8 cellular contexts compared by ENCODE assay signal in the genomic region with DNA sequence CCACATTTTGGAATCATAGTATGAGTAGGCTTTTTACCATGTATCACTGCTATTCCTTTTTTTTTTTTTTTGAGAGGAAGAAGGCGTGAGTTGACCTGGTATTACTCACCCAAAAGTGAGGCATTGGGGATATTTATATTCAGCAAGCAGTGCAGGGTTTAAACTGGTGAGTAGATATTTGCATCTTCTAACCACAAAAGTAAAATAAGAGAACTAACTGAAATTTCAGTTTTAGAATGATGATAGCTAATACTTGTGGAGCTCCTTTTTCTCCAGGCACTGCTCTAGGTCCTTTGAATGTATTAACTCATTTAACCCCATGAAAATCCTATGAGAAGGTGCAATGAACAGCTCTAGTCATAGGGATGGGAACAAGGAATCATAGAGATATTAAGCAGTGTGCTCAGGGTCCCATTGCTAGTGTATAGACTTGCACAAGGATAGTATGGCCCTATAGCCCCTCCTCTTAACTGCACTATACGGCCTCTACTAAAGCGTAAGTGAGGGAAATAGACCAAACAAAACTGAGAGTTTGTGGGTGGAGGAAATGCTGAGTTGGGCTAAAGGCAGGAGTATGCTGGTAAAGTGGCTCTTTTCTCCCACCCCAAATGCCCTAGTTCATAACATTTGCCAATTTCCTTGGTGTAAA.
DNase-seq lines count a peak whose midpoint lies in the region; ATAC-seq and TF ChIP-seq lines count a peak whose summit lies in the region.

No MANE protein-coding gene starts in this region.

- ATAC-seq in HG02678 (IDR thresholded peaks at IDR 0.05; ENCODE audit: unreplicated experiment) = peak; percentile 71

- H3K4me1 ChIP-seq in fibroblast of lung (ENCODE audit: control insufficient read depth, extremely low read depth, insufficient read depth, low read length) = peaks cover 9% of the 10 kb centered on the region
- H3K4me1 ChIP-seq in right atrium auricular region = no peaks in the 10 kb centered on the region

- no peak overlapping the region for H3K4me2 ChIP-seq in fibroblast of lung (ENCODE audit: extremely low read depth, insufficient read depth, low read length)

- no peaks in the 10 kb centered on the region for H3K27me3 Mint-ChIP-seq in activated CD4-positive, alpha-beta T cell treated with anti-CD3 and anti-CD28 coated beads, Interleukin-2, amount 10 ng/mL, durations not matched to agents 24 days and 14 days
- H3K27me3 Mint-ChIP-seq in progenitor cell of endocrine pancreas = peaks cover 7% of the 10 kb centered on the region
- H3K27me3 Mint-ChIP-seq in type B pancreatic cell = no peaks in the 10 kb centered on the region

- peaks cover 3% of the 10 kb centered on the region for H3K36me3 Mint-ChIP-seq in activated CD4-positive, alpha-beta T cell treated with anti-CD3 and anti-CD28 coated beads, Interleukin-2, amount 10 ng/mL, durations not matched to agents 24 days and 14 days (ENCODE audit: low read depth)
- H3K36me3 Mint-ChIP-seq in progenitor cell of endocrine pancreas (ENCODE audit: insufficient read depth) (peaks cover 1% of the 10 kb centered on the region), type B pancreatic cell (no peaks in the 10 kb centered on the region)

- H3K9ac ChIP-seq in fibroblast of lung (ENCODE audit: insufficient read depth, low read length) = no peak overlapping the region

- no peaks in the 10 kb centered on the region for H3K36me3 ChIP-seq in fibroblast of lung (ENCODE audit: control insufficient read depth, insufficient read depth, low read length)
- H3K36me3 ChIP-seq in right atrium auricular region = no peaks in the 10 kb centered on the region

- no peaks in the 10 kb centered on the region for H3K27me3 ChIP-seq in fibroblast of lung (ENCODE audit: control insufficient read depth, insufficient read depth, low read length)
- no peaks in the 10 kb centered on the region for H3K27me3 ChIP-seq in right atrium auricular region

- H2AFZ ChIP-seq in fibroblast of lung (ENCODE audit: low read length) = no peak overlapping the region

- H3K4me3 Mint-ChIP-seq in activated CD4-positive, alpha-beta T cell treated with anti-CD3 and anti-CD28 coated beads, Interleukin-2, amount 10 ng/mL, durations not matched to agents 24 days and 14 days = peak overlapping the region; percentile 71
- H3K4me3 Mint-ChIP-seq in progenitor cell of endocrine pancreas (ENCODE audit: low read depth) (no peak overlapping the region), type B pancreatic cell (no peak overlapping the region)

- peak; percentile 78 for DNase-seq in activated CD4-positive, alpha-beta T cell treated with anti-CD3 and anti-CD28 coated beads, Interleukin-2, amount 10 ng/mL, durations not matched to agents 24 days and 14 days
- no peak for DNase-seq in activated CD4-positive, alpha-beta T cell treated with anti-CD3 and anti-CD28 coated beads for 4 hours
- DNase-seq in NCI-H526 treated with DMSO at 0.1 percent for 48 hours (lab: John Stamatoyannopoulos, UW) = peak; percentile 46
- DNase-seq in fibroblast of lung (ENCODE audit: low read depth in 2 of 2) = peak; percentile 54 to 86
- no peak for DNase-seq in progenitor cell of endocrine pancreas (ENCODE audit: low spot score, unreplicated experiment)
- DNase-seq in type B pancreatic cell (ENCODE audit: extremely low spot score, unreplicated experiment) = no peak
- no peak for DNase-seq in right atrium auricular region (ENCODE audit: low spot score)

- no peak overlapping the region for H3K27ac ChIP-seq in fibroblast of lung (ENCODE audit: insufficient read depth, low read length)
- H3K27ac ChIP-seq in right atrium auricular region = no peak overlapping the region

- H3K79me2 ChIP-seq in fibroblast of lung (ENCODE audit: control insufficient read depth, insufficient read depth, low read length) = no peaks in the 10 kb centered on the region

- H3K4me3 ChIP-seq in fibroblast of lung (replicated peaks in 1 of 4; ENCODE audit: control extremely low read depth in 1 of 4, insufficient read depth in 1 of 4, low read depth in 3 of 4, low read length in 4 of 4) = no peak overlapping the region
- H3K4me3 ChIP-seq in right atrium auricular region = no peak overlapping the region

- no peaks in the 10 kb centered on the region for H3K9me3 ChIP-seq in fibroblast of lung (ENCODE audit: control insufficient read depth, insufficient read depth, low read depth, low read length)
- H3K9me3 ChIP-seq in right atrium auricular region = no peaks in the 10 kb centered on the region

- H3K27ac Mint-ChIP-seq in activated CD4-positive, alpha-beta T cell treated with anti-CD3 and anti-CD28 coated beads, Interleukin-2, amount 10 ng/mL, durations not matched to agents 24 days and 14 days = peak overlapping the region; percentile 90
- H3K27ac Mint-ChIP-seq in progenitor cell of endocrine pancreas (no peak overlapping the region), type B pancreatic cell (no peak overlapping the region)

- no peaks in the 10 kb centered on the region for H4K20me1 ChIP-seq in fibroblast of lung (ENCODE audit: control insufficient read depth, extremely low read depth, insufficient read depth, low read length)

- intact Hi-C loops in activated CD4-positive, alpha-beta T cell treated with anti-CD3 and anti-CD28 coated beads, Interleukin-2, amount 10 ng/mL, durations not matched to agents 24 days and 14 days (cut with micrococcal nuclease) = loop anchor here (1.0 to 10.0 kb wide), 12 partner anchors 16 to 722 kb away; a partner anchor contains a TSS

- TF ChIP-seq CTCF in fibroblast of lung (conservative IDR thresholded peaks at IDR 0.05 in 1 of 2, IDR thresholded peaks at IDR 0.05 in 1 of 2; ENCODE audit: low read depth in 1 of 2, low read length in 2 of 2) (no peak), progenitor cell of endocrine pancreas (IDR thresholded peaks at IDR 0.05; ENCODE audit: unreplicated experiment) (no peak), type B pancreatic cell (conservative IDR thresholded peaks at IDR 0.05) (no peak), right atrium auricular region (IDR thresholded peaks at IDR 0.05) (no peak)

- H3K4me1 Mint-ChIP-seq in activated CD4-positive, alpha-beta T cell treated with anti-CD3 and anti-CD28 coated beads, Interleukin-2, amount 10 ng/mL, durations not matched to agents 24 days and 14 days = peaks cover 62% of the 10 kb centered on the region
- H3K4me1 Mint-ChIP-seq in progenitor cell of endocrine pancreas (ENCODE audit: low read depth) (peaks cover 8% of the 10 kb centered on the region), type B pancreatic cell (ENCODE audit: unreplicated experiment) (peaks cover 20% of the 10 kb centered on the region)

- peaks cover 7% of the 10 kb centered on the region for H3K9me3 Mint-ChIP-seq in activated CD4-positive, alpha-beta T cell treated with anti-CD3 and anti-CD28 coated beads, Interleukin-2, amount 10 ng/mL, durations not matched to agents 24 days and 14 days
- peaks cover 4% of the 10 kb centered on the region for H3K9me3 Mint-ChIP-seq in progenitor cell of endocrine pancreas (ENCODE audit: low read depth)
- H3K9me3 Mint-ChIP-seq in type B pancreatic cell = no peaks in the 10 kb centered on the region

Comparison
In these comparisons a context has a peak if more than half of its experiments do, and no peak if none do; other contexts are left out.
1. DNase-seq: peak in activated CD4-positive, alpha-beta T cell treated with anti-CD3 and anti-CD28 coated beads, Interleukin-2, amount 10 ng/mL, durations not matched to agents 24 days and 14 days (single experiment), NCI-H526 treated with DMSO at 0.1 percent for 48 hours (single experiment) and fibroblast of lung (2 of 2); none in activated CD4-positive, alpha-beta T cell treated with anti-CD3 and anti-CD28 coated beads for 4 hours (0 of 2), progenitor cell of endocrine pancreas (single experiment), type B pancreatic cell (single experiment) and right atrium auricular region (single experiment).